Comparison of ENCODE assay signal across 19 cellular contexts in the genomic region with DNA sequence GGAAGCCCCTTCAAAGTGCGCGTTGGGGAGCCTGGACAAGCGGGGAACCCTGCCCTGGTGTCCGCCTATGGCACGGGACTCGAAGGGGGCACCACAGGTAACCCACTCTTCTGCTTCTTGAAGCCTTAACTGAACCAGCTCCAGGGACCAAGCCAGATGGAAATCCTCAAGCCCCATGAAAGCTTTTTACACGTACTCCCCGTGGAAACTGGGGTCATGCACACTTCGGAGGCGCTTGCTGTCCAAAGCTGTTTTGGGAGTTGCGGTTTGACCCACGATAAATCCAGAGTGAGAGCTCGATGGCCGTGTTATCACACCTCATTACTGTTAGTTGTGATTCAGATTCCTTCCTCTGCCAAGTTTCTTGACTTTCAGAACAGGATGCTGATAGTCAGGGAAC. TPM values are rescaled to one million over a fixed set of nuclear protein-coding genes. Genes with fewer than 3 reads are reported as not detected.
DNase-seq lines count a peak whose midpoint lies in the region; ATAC-seq, FAIRE-seq and TF ChIP-seq lines count a peak whose summit lies in the region.
"Had no signal": no experiment of that assay in that cellular context is flagged by ENCODE, and none has a peak within 500 bp of the region (broad histone marks: within the 10 kb centered on the region; RNA-seq: fewer than 3 reads in every experiment).

No MANE protein-coding gene starts in this region.

- H3K36me3 Mint-ChIP-seq in type B pancreatic cell = peaks cover 52% of the 10 kb centered on the region

- H3K4me3 Mint-ChIP-seq in type B pancreatic cell = no peak overlapping the region
- H3K4me3 Mint-ChIP-seq: activated naive CD4-positive, alpha-beta T cell treated with anti-CD3 and anti-CD28 coated beads, Interleukin-2, amount 10 ng/mL, durations not matched to agents 7 days and 5 days; CD4-positive, alpha-beta T cell; central memory CD8-positive, alpha-beta T cell; T-helper 1 cell treated with Interleukin-12 subunit alpha and Interleukin-12 subunit beta and Interleukin-4 antibody, amounts not matched to agents 30 μg/mL and 1 μg/mL, for 36 hours had no signal

- no peaks in the 10 kb centered on the region for H3K9me3 Mint-ChIP-seq in type B pancreatic cell
- H3K9me3 Mint-ChIP-seq: activated naive CD4-positive, alpha-beta T cell treated with anti-CD3 and anti-CD28 coated beads, Interleukin-2, amount 10 ng/mL, durations not matched to agents 7 days and 5 days; CD4-positive, alpha-beta T cell; central memory CD8-positive, alpha-beta T cell; T-helper 1 cell treated with Interleukin-12 subunit alpha and Interleukin-12 subunit beta and Interleukin-4 antibody, amounts not matched to agents 30 μg/mL and 1 μg/mL, for 36 hours had no signal

- peak overlapping the region; percentile 12 for H3K9ac ChIP-seq in endothelial cell of umbilical vein (replicated peaks; ENCODE audit: extremely low read depth, insufficient read depth, low read length)
- no peak overlapping the region for H3K9ac ChIP-seq in colonic mucosa (ENCODE audit: low read depth in 2 of 2, low read length in 2 of 2)

- H3K27me3 Mint-ChIP-seq in type B pancreatic cell = no peaks in the 10 kb centered on the region
- H3K27me3 Mint-ChIP-seq: activated naive CD4-positive, alpha-beta T cell treated with anti-CD3 and anti-CD28 coated beads, Interleukin-2, amount 10 ng/mL, durations not matched to agents 7 days and 5 days; CD4-positive, alpha-beta T cell; central memory CD8-positive, alpha-beta T cell had no signal

- peaks cover 12% of the 10 kb centered on the region for H3K79me2 ChIP-seq in endothelial cell of umbilical vein (ENCODE audit: control insufficient read depth, insufficient read depth, low read length)

- peaks cover 55 to 60% of the 10 kb centered on the region in 2 experiments for H3K36me3 ChIP-seq in endothelial cell of umbilical vein (ENCODE audit: control insufficient read depth in 2 of 2, extremely low read depth in 1 of 2, insufficient read depth in 2 of 2, low read length in 2 of 2)
- H3K36me3 ChIP-seq in lung (ENCODE audit: control insufficient read depth in 2 of 2, insufficient read depth in 2 of 2, low read length in 2 of 2) = peaks cover 1 to 27% of the 10 kb centered on the region in 2 donors
- H3K36me3 ChIP-seq in colonic mucosa = peaks cover 11% of the 10 kb centered on the region

- H3K27ac ChIP-seq in RWPE1 (peak overlapping the region; percentile 40), endothelial cell of umbilical vein (ENCODE audit: insufficient read depth, low read depth, low read length) (peak overlapping the region; percentile 76), lung (ENCODE audit: low read depth in 1 of 2, low read length in 1 of 2) (peak overlapping the region in 1 of 2 donors; percentile 81), colonic mucosa (no peak overlapping the region)

- no peaks in the 10 kb centered on the region for H3K9me1 ChIP-seq in endothelial cell of umbilical vein (replicated peaks; ENCODE audit: control insufficient read depth, extremely low read depth, insufficient read depth, low read length)

- intact Hi-C loops in endothelial cell of umbilical vein (cut with micrococcal nuclease) = loop anchor here (5.0 kb wide), 2 partner anchors 151 to 191 kb away; no protein-coding TSS in a partner anchor
- intact Hi-C loops in colonic mucosa (cut with DNase I) = no loop called here

- peak; percentile 27 for ATAC-seq in lung (ENCODE audit: insufficient read depth, low FRiP score)
- ATAC-seq in GM18505 (IDR thresholded peaks at IDR 0.05; ENCODE audit: unreplicated experiment) = no peak
- ATAC-seq: activated CD4-positive, CD25-positive, alpha-beta regulatory T cell treated with anti-CD3 and anti-CD28 coated beads, Interleukin-2, amount 50 U/mL, for 24 hours had no signal

- peak overlapping the region; percentile 19 for H3K4me2 ChIP-seq in endothelial cell of umbilical vein (ENCODE audit: insufficient read depth, low read length)

- dilution Hi-C loops in endothelial cell of umbilical vein (cut with MboI; ENCODE audit: extremely low pct_ligation_motif_present, low sequenced_read_pairs) = no loop called here

- TF ChIP-seq POLR2A in endothelial cell of umbilical vein (IDR thresholded peaks at IDR 0.05; ENCODE audit: low read depth, low read length) (peak; percentile 51), GM18505 (IDR thresholded peaks at IDR 0.05; ENCODE audit: borderline replicate concordance, extremely low read depth, insufficient read depth, insufficient read length) (no peak)

- peaks cover 54% of the 10 kb centered on the region for H3K4me1 Mint-ChIP-seq in type B pancreatic cell (ENCODE audit: unreplicated experiment)
- H3K4me1 Mint-ChIP-seq: central memory CD8-positive, alpha-beta T cell had no signal

- H3K27me3 ChIP-seq in endothelial cell of umbilical vein (ENCODE audit: control insufficient read depth in 2 of 2, insufficient read depth in 2 of 2, low read length in 2 of 2) (no peaks in the 10 kb centered on the region), lung (ENCODE audit: control insufficient read depth, insufficient read depth) (no peaks in the 10 kb centered on the region), colonic mucosa (no peaks in the 10 kb centered on the region)

- H3K4me3 ChIP-seq in endothelial cell of umbilical vein (replicated peaks in 1 of 3; ENCODE audit: insufficient read depth in 1 of 3, low read depth in 1 of 3, low read length in 3 of 3) (no peak overlapping the region), lung (no peak overlapping the region), colonic mucosa (no peak overlapping the region)

- H3K9me3 ChIP-seq in endothelial cell of umbilical vein (replicated peaks; ENCODE audit: control insufficient read depth, insufficient read depth, low read length) = no peaks in the 10 kb centered on the region
- H3K9me3 ChIP-seq in lung (ENCODE audit: control insufficient read depth in 2 of 2, insufficient read depth in 1 of 2, low read length in 1 of 2) = peaks cover 0 to 6% of the 10 kb centered on the region in 2 donors
- no peaks in the 10 kb centered on the region for H3K9me3 ChIP-seq in colonic mucosa

- DNase-seq in RWPE1 (ENCODE audit: low spot score) = no peak
- DNase-seq in endothelial cell of umbilical vein (ENCODE audit: low read depth, low spot score) = peak; percentile 62
- peak; percentile 48 for DNase-seq in lung (ENCODE audit: low spot score)
- DNase-seq in type B pancreatic cell (ENCODE audit: extremely low spot score, unreplicated experiment) = no peak
- no peak for DNase-seq in GM19239 (ENCODE audit: insufficient read length, low spot score)
- no peak for DNase-seq in colonic mucosa
- DNase-seq: activated CD8-positive, alpha-beta memory T cell treated with anti-CD3 and anti-CD28 coated beads, Interleukin-2, amount 50 U/mL, for 48 hours; activated naive CD4-positive, alpha-beta T cell treated with anti-CD3 and anti-CD28 coated beads, Interleukin-2, amount 10 ng/mL, durations not matched to agents 7 days and 5 days; CD4-positive, alpha-beta T cell; mammary epithelial cell; NCI-H187; NCI-H524 treated with DMSO at 0.1 percent for 48 hours; stimulated activated CD4-positive, alpha-beta T cell treated with anti-CD3 and anti-CD28 coated beads, Interleukin-12 subunit alpha, Interleukin-12 subunit beta, amount 100 ng/mL, for 4 hours; substantia nigra had no signal

- CTCF ChIA-PET in RWPE1 (lab: Yijun Ruan, JAX) (no interaction called here), endothelial cell of umbilical vein (lab: Charles Lee) (interaction anchor here (1.1 kb wide), 2 partner anchors 9 to 10 kb away, joined by 4 read pairs; no protein-coding TSS in a partner anchor)

- H2AFZ ChIP-seq in endothelial cell of umbilical vein (ENCODE audit: low read depth, low read length) = no peak overlapping the region

- no peak for TF ChIP-seq CTCF in RWPE1 (conservative IDR thresholded peaks at IDR 0.05; ENCODE audit: low read depth)
- no peak for TF ChIP-seq CTCF in endothelial cell of umbilical vein (IDR thresholded peaks at IDR 0.05; ENCODE audit: extremely low read depth in 1 of 2, insufficient read depth in 1 of 2, low read depth in 1 of 2, low read length in 2 of 2)
- no peak for TF ChIP-seq CTCF in lung (IDR thresholded peaks at IDR 0.05; ENCODE audit: control extremely low read depth, extremely low read depth)
- no peak for TF ChIP-seq CTCF in type B pancreatic cell (conservative IDR thresholded peaks at IDR 0.05)
- no peak for TF ChIP-seq CTCF in colonic mucosa (IDR thresholded peaks at IDR 0.05)

- H3K4me1 ChIP-seq in endothelial cell of umbilical vein (ENCODE audit: control insufficient read depth, extremely low read depth, insufficient read depth, low read length) (peaks cover 41% of the 10 kb centered on the region), lung (ENCODE audit: control insufficient read depth in 2 of 2, insufficient read depth in 2 of 2, low read length in 2 of 2) (peaks cover 4 to 9% of the 10 kb centered on the region in 2 donors), colonic mucosa (peaks cover 3% of the 10 kb centered on the region)

- peak overlapping the region; percentile 92 for H3K27ac Mint-ChIP-seq in type B pancreatic cell
- H3K27ac Mint-ChIP-seq: activated naive CD4-positive, alpha-beta T cell treated with anti-CD3 and anti-CD28 coated beads, Interleukin-2, amount 10 ng/mL, durations not matched to agents 7 days and 5 days; CD4-positive, alpha-beta T cell; T-helper 1 cell treated with Interleukin-12 subunit alpha and Interleukin-12 subunit beta and Interleukin-4 antibody, amounts not matched to agents 30 μg/mL and 1 μg/mL, for 36 hours had no signal

- no TSS peak for BruUV-seq in endothelial cell of umbilical vein (replicated peaks; lab: Mats Ljungman, UMichigan)

- H4K20me1 ChIP-seq in endothelial cell of umbilical vein (replicated peaks; ENCODE audit: control insufficient read depth, extremely low read depth, insufficient read depth, low read length) = no peaks in the 10 kb centered on the region

- 79 to 86% methylated on average over 14 of the region's 14 CpGs for WGBS in lung, 2 donors

- POLR2A ChIA-PET in RWPE1 (lab: Yijun Ruan, JAX; ENCODE audit: low non-redundant PET) = no interaction called here
- POLR2A ChIA-PET in endothelial cell of umbilical vein (lab: Charles Lee) = no interaction called here

- FAIRE-seq in endothelial cell of umbilical vein (lab: Jason Lieb, UNC) (peak; percentile 82), GM19239 (lab: Jason Lieb, UNC) (no peak)
- FAIRE-seq: G401.6 had no signal

RNA-seq across cellular contexts. Expression of a gene that starts 47.5 kb away (rescaled TPM):
- total RNA-seq in endothelial cell of umbilical vein = 0.95 and 0.99 TPM in 2 replicates
- polyA plus RNA-seq in endothelial cell of umbilical vein = 1.2 and 1.3 TPM in 2 replicates
- polyA plus RNA-seq in endothelial cell of umbilical vein (2011; cell fraction: cytosol; rRNA removed) = 1.1 TPM in 2 replicates
- polyA plus RNA-seq in endothelial cell of umbilical vein (2011; cell fraction: nucleus; rRNA removed) = 0.63 and 0.97 TPM in 2 replicates
- 0.22 and 0.46 TPM in 2 replicates for polyA plus RNA-seq in endothelial cell of umbilical vein (2012)
- not detected in 2 replicates for polyA minus RNA-seq in endothelial cell of umbilical vein
- polyA minus RNA-seq in endothelial cell of umbilical vein (2011; cell fraction: cytosol; rRNA and poly(A)+ RNA removed) = not detected
- 0.24 TPM in 1 of 2 replicates, not detected in the other for polyA minus RNA-seq in endothelial cell of umbilical vein (2011; cell fraction: nucleus; rRNA and poly(A)+ RNA removed)
- total RNA-seq in lung = 1 to 10 TPM; 1.2 to 2.2 TPM
- polyA plus RNA-seq in lung = 10 to 100 TPM in 1 of 2 donors, 1 to 10 TPM in 1; 2.5 to 10.7 TPM
- total RNA-seq in type B pancreatic cell (ENCODE audit: low replicate concordance) = not detected in 2 replicates
- total RNA-seq in colonic mucosa = 1 to 10 TPM; 2.2 to 6.2 TPM
- total RNA-seq: mammary epithelial cell had no signal
- polyA plus RNA-seq: mammary epithelial cell had no signal

Comparison
In these comparisons a context has a peak if more than half of its experiments do, and no peak if none do; other contexts are left out.
1. DNase-seq: peak in endothelial cell of umbilical vein (single experiment) and lung (single experiment); none in RWPE1 (single experiment), type B pancreatic cell (single experiment), GM19239 (single experiment) and colonic mucosa (single experiment).